ENCODE assay signal across 19 cellular contexts in genomic region chr5:124280044-124280443, GRCh38.
"Had no signal": no experiment of that assay in that cellular context is flagged by ENCODE, and none has a peak within 500 bp of the region (broad histone marks: within the 10 kb centered on the region; RNA-seq: fewer than 3 reads in every experiment).

No MANE protein-coding gene starts in this region.

- H3K9me3 ChIP-seq: gastrocnemius medialis, right lobe of liver, stomach, thyroid gland had no signal

- H3K9ac ChIP-seq: neural progenitor cell, parathyroid adenoma had no signal

- H3K27me3 ChIP-seq: dorsolateral prefrontal cortex, gastrocnemius medialis, neural progenitor cell, right lobe of liver, stomach, thyroid gland had no signal

- H3K4me1 ChIP-seq: gastrocnemius medialis, parathyroid adenoma, right lobe of liver, thyroid gland had no signal

- H3K27ac ChIP-seq: gastrocnemius medialis, neural progenitor cell, parathyroid adenoma, right lobe of liver, stomach, thyroid gland had no signal

- H3K4me3 ChIP-seq: dorsolateral prefrontal cortex, gastrocnemius medialis, lung, neural progenitor cell, right lobe of liver, smooth muscle cell, stomach, thyroid gland had no signal

- H3K4me2 ChIP-seq: neural progenitor cell had no signal

- FAIRE-seq: colon, kidney had no signal

- H2AFZ ChIP-seq: neural progenitor cell, parathyroid adenoma had no signal

- H3K79me2 ChIP-seq: parathyroid adenoma had no signal

- DNase-seq: dorsolateral prefrontal cortex; effector CD4-positive, alpha-beta T cell; gastrocnemius medialis; kidney; midbrain; naive thymus-derived CD4-positive, alpha-beta T cell; right lobe of liver; stimulated activated CD4-positive, alpha-beta T cell treated with anti-CD3 and anti-CD28 coated beads, Interleukin-12 subunit alpha, Interleukin-12 subunit beta, amount 100 ng/mL, for 4 hours; stimulated activated CD4-positive, alpha-beta T cell treated with anti-CD3 and anti-CD28 coated beads, Interleukin-1b, Interleukin-23, amount 100 ng/mL, for 48 hours; stimulated activated CD4-positive, alpha-beta T cell treated with anti-CD3 and anti-CD28 coated beads, Interleukin-4, amount 100 ng/mL, for 1 hour; stimulated activated naive CD4-positive, alpha-beta T cell treated with Interleukin-2 at 50 U/mL for 16 hours; stomach; thyroid gland; trophoblast cell had no signal

- H3K36me3 ChIP-seq: gastrocnemius medialis, neural progenitor cell, right lobe of liver, stomach, thyroid gland had no signal
